9 cellular contexts compared by ENCODE assay signal in the genomic region with DNA sequence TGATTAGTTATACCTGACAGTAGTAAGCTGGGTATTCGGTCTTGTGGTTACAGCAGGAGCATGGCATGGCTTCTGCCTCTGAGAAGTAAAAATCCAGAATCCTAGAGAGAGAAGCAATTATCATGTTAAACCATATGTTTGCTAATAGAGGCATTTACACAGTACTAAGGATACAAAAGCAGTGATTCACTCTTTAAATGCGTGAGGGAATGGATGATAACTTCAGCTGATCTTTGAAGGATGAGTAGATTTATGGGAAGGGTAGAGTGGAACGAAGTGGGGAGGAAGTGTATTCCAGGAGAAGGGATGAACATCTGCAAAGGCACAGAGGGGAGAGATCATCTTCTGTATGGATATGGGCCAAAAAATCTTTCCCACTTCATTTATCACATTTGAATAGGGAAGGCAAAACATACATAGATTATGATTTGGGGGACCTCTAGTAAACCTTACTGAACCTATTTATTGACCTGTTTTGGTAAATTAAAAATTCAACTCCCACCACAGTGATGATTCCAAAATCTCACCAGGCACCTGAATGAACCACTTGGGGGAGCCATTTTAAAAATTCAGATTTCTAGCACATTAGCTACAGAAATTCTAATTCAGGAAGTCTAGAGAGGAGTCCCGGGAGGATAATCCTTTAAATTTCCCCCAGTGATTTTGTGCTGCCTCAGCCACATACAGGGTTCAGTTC. TPM values are rescaled to one million over a fixed set of nuclear protein-coding genes. Genes with fewer than 3 reads are reported as not detected.
A peak's percentile ranks its signal among the peaks of the same experiment; 100 is the strongest.
DNase-seq lines count a peak whose midpoint lies in the region; ATAC-seq, FAIRE-seq and TF ChIP-seq lines count a peak whose summit lies in the region.
"Had no signal": no experiment of that assay in that cellular context is flagged by ENCODE, and none has a peak within 500 bp of the region (broad histone marks: within the 10 kb centered on the region; RNA-seq: fewer than 3 reads in every experiment).

No MANE protein-coding gene starts in this region.

- peak; percentile 20 for ATAC-seq in GM21423 (IDR thresholded peaks at IDR 0.05; ENCODE audit: unreplicated experiment)
- ATAC-seq in IMR-90 (ENCODE audit: low read depth): no peak

- no peak overlapping the region for H2BK120ac ChIP-seq in IMR-90 (ENCODE audit: low read depth, low read length)

- peak; percentile 88 for TF ChIP-seq CTCF in DOHH2 (IDR thresholded peaks at IDR 0.05; ENCODE audit: low read depth, low read length, poor library complexity, severe bottlenecking)
- TF ChIP-seq CTCF in IMR-90 (conservative IDR thresholded peaks at IDR 0.05; ENCODE audit: low read depth, low read length): peak; percentile 34; the same call in 1 of the 2 replicates
- TF ChIP-seq CTCF in fibroblast of lung (conservative IDR thresholded peaks at IDR 0.05 in 1 of 2, IDR thresholded peaks at IDR 0.05 in 1 of 2; ENCODE audit: low read depth in 1 of 2, low read length in 2 of 2): peak; percentile 25 to 27

- 0 out of 2 replicates have a peak overlapping the region, but pooled peaks have one; percentile 34 for H3K4ac ChIP-seq in IMR-90 (ENCODE audit: low read depth, low read length)

- H3K18ac ChIP-seq in IMR-90 (ENCODE audit: low read depth, low read length): no peak overlapping the region

- H3K79me1 ChIP-seq in IMR-90 (ENCODE audit: low read depth in 1 of 2, low read length in 2 of 2): no peaks in the 10 kb centered on the region

- no peak for TF ChIP-seq POLR2A in IMR-90 (IDR thresholded peaks at IDR 0.05; ENCODE audit: low read depth, low read length)

- no peaks in the 10 kb centered on the region for H4K20me1 ChIP-seq in DOHH2 (ENCODE audit: control insufficient read depth, insufficient read depth, low read depth, low read length)
- no peaks in the 10 kb centered on the region for H4K20me1 ChIP-seq in IMR-90 (ENCODE audit: insufficient read depth, low read length)
- no peaks in the 10 kb centered on the region for H4K20me1 ChIP-seq in fibroblast of lung (ENCODE audit: control insufficient read depth, extremely low read depth, insufficient read depth, low read length)

- in situ Hi-C loops in IMR-90 (cut with MboI; ENCODE audit: low sequenced_read_pairs): no loop called here

- no peaks in the 10 kb centered on the region for H3K9me2 ChIP-seq in DOHH2 (replicated peaks; ENCODE audit: control insufficient read depth, low read length)

- H3K4me1 ChIP-seq in DOHH2 (ENCODE audit: control insufficient read depth, low read length) (peaks cover 28% of the 10 kb centered on the region), IMR-90 (ENCODE audit: control insufficient read depth, insufficient read depth, low read length) (peaks cover 4% of the 10 kb centered on the region; the same call in 1 of the 2 replicates), fibroblast of lung (ENCODE audit: control insufficient read depth, extremely low read depth, insufficient read depth, low read length) (peaks cover 5% of the 10 kb centered on the region)

- H3K27me3 ChIP-seq in DOHH2 (ENCODE audit: control insufficient read depth, low read length) (no peaks in the 10 kb centered on the region), IMR-90 (ENCODE audit: control insufficient read depth, insufficient read depth, low read length) (no peaks in the 10 kb centered on the region), fibroblast of lung (ENCODE audit: control insufficient read depth, insufficient read depth, low read length) (no peaks in the 10 kb centered on the region)

- no peak overlapping the region for H2AK9ac ChIP-seq in IMR-90 (replicated peaks; ENCODE audit: low read depth, low read length, poor library complexity)

- no peak overlapping the region for H3K9ac ChIP-seq in IMR-90 (ENCODE audit: low read depth, low read length)
- no peak overlapping the region for H3K9ac ChIP-seq in fibroblast of lung (ENCODE audit: insufficient read depth, low read length)

- no peak for FAIRE-seq in GM19239 (lab: Jason Lieb, UNC)

- H3F3A ChIP-seq in DOHH2 (ENCODE audit: control insufficient read depth, insufficient read depth): no peaks in the 10 kb centered on the region

- no peak overlapping the region for H2BK15ac ChIP-seq in IMR-90 (ENCODE audit: low read depth, low read length)

- H3K4me2 ChIP-seq in DOHH2 (ENCODE audit: low read length) (peak overlapping the region; percentile 62), IMR-90 (ENCODE audit: low read depth, low read length) (no peak overlapping the region), fibroblast of lung (ENCODE audit: extremely low read depth, insufficient read depth, low read length) (no peak overlapping the region)

- peaks cover 3% of the 10 kb centered on the region; the same call in 1 of the 2 replicates for H3K9me1 ChIP-seq in IMR-90 (ENCODE audit: insufficient read depth, low read length)

- CTCF ChIA-PET in IMR-90 (lab: Yijun Ruan, JAX): interaction anchor here (0.6 to 1.0 kb wide), 5 partner anchors 9 to 586 kb away, joined by 3 read pairs; no protein-coding TSS in a partner anchor

- WGBS in IMR-90 (ENCODE audit: extremely low coverage in 2 of 2, insufficient read length in 1 of 2), 2 experiments: 80% methylated on average over 1 of the region's 4 CpGs; no CpG with 5 or more reads in 1 of the 2 experiments

- H2AFZ ChIP-seq in IMR-90 (replicated peaks; ENCODE audit: low read length, poor library complexity) (no peak overlapping the region), fibroblast of lung (ENCODE audit: low read length) (no peak overlapping the region)

- H4K91ac ChIP-seq in IMR-90 (ENCODE audit: insufficient read depth, low read depth, low read length): no peak overlapping the region

- H3K4me3 ChIP-seq in DOHH2 (ENCODE audit: low read length) (peak overlapping the region; percentile 43), IMR-90 (ENCODE audit: insufficient read depth, low read depth, low read length) (no peak overlapping the region), fibroblast of lung (replicated peaks in 1 of 4; ENCODE audit: control extremely low read depth in 1 of 4, insufficient read depth in 1 of 4, low read depth in 3 of 4, low read length in 4 of 4) (no peak overlapping the region)

- H3K36me3 ChIP-seq in DOHH2 (ENCODE audit: control insufficient read depth, low read length) (no peaks in the 10 kb centered on the region), IMR-90 (ENCODE audit: control insufficient read depth, insufficient read depth, low read length) (no peaks in the 10 kb centered on the region), fibroblast of lung (ENCODE audit: control insufficient read depth, insufficient read depth, low read length) (no peaks in the 10 kb centered on the region)

- POLR2A ChIA-PET in IMR-90 (lab: Charles Lee; ENCODE audit: unreplicated experiment): no interaction called here

- no TSS peak for BruUV-seq in IMR-90 (replicated peaks; lab: Mats Ljungman, UMichigan)

- H2BK5ac ChIP-seq in IMR-90 (ENCODE audit: low read depth, low read length, poor library complexity, severe bottlenecking): no peak overlapping the region

- intact Hi-C loops in IMR-90 (cut with micrococcal nuclease): no loop called here

- no peak overlapping the region for H4K5ac ChIP-seq in IMR-90 (ENCODE audit: low read depth, low read length)

- dilution Hi-C loops in IMR-90 (cut with HindIII; ENCODE audit: low sequenced_read_pairs, unreplicated experiment): no loop called here

- H4K8ac ChIP-seq in IMR-90 (ENCODE audit: low read depth in 2 of 2, low read length in 2 of 2): no peak overlapping the region

- TF ChIP-seq RAD21 in IMR-90 (IDR thresholded peaks at IDR 0.05; ENCODE audit: low read length): no peak

- H3K27ac ChIP-seq in DOHH2 (ENCODE audit: low read depth, low read length) (peak overlapping the region; percentile 52), IMR-90 (ENCODE audit: insufficient read depth, low read length) (no peak overlapping the region), fibroblast of lung (ENCODE audit: insufficient read depth, low read length) (no peak overlapping the region)

- H3K56ac ChIP-seq in IMR-90 (ENCODE audit: extremely low read depth, insufficient read depth, low read length): no peak overlapping the region

- no peak overlapping the region for H2AK5ac ChIP-seq in IMR-90 (ENCODE audit: low read depth, low read length)

- H3K14ac ChIP-seq in IMR-90 (replicated peaks; ENCODE audit: low read depth, low read length): no peak overlapping the region

- H3K9me3 ChIP-seq in DOHH2 (ENCODE audit: control insufficient read depth, insufficient read depth, low read length) (no peaks in the 10 kb centered on the region), IMR-90 (ENCODE audit: control insufficient read depth, insufficient read depth, low read length) (no peaks in the 10 kb centered on the region), fibroblast of lung (ENCODE audit: control insufficient read depth, insufficient read depth, low read depth, low read length) (no peaks in the 10 kb centered on the region)

- H3K23ac ChIP-seq in IMR-90 (ENCODE audit: low read depth, low read length): no peak overlapping the region

- no peak overlapping the region; the same call in 1 of the 2 replicates for H2BK20ac ChIP-seq in IMR-90 (ENCODE audit: low read depth, low read length)

- DNase-seq in IMR-90 (no peak), fibroblast of lung (ENCODE audit: low read depth in 2 of 2) (peak in 1 of 2 donors; percentile 44), GM19239 (ENCODE audit: insufficient read length, low spot score) (no peak), cerebellar nuclear complex (lab: John Stamatoyannopoulos, UW) (no peak)
- DNase-seq in activated CD8-positive, alpha-beta memory T cell treated with anti-CD3 and anti-CD28 coated beads, Interleukin-2, amount 50 U/mL, for 4 hours: no peak
- DNase-seq in activated CD4-positive, alpha-beta T cell treated with anti-CD3 and anti-CD28 coated beads for 48 hours: no peak
- DNase-seq: activated B cell treated with CpG ODN at 0.5 μM for 24 hours had no signal

- H3K79me2 ChIP-seq in DOHH2 (ENCODE audit: control insufficient read depth, low read length) (no peaks in the 10 kb centered on the region), fibroblast of lung (ENCODE audit: control insufficient read depth, insufficient read depth, low read length) (no peaks in the 10 kb centered on the region)

RNA-seq across cellular contexts. Expression of gene IGSF10, which starts 35.1 kb away (rescaled TPM):
- total RNA-seq in IMR-90 (2012; rRNA removed): under 0.01 TPM in 2 replicates
- polyA plus RNA-seq in IMR-90 (2012; rRNA removed): 0.03 and 0.07 TPM in 2 replicates
- polyA plus RNA-seq in IMR-90 (2012; cell fraction: cytosol; rRNA removed): 0.01 TPM in 1 of 2 replicates, not detected in the other
- 0.02 and 0.23 TPM in 2 replicates for polyA plus RNA-seq in IMR-90 (2012; cell fraction: nucleus; rRNA removed; ENCODE audit: low replicate concordance)
- 45.9 and 55.0 TPM in 2 replicates for total RNA-seq in fibroblast of lung
- polyA plus RNA-seq in fibroblast of lung: 2.8 and 5.1 TPM in 2 replicates
- 2.1 and 3.5 TPM in 2 replicates for polyA plus RNA-seq in fibroblast of lung (2012)
- 1.3 and 1.8 TPM in 2 replicates for polyA minus RNA-seq in fibroblast of lung (ENCODE audit: low replicate concordance)
- total RNA-seq: activated B cell treated with CpG ODN at 0.5 μM for 24 hours had no signal

RNA-seq across cellular contexts. Expression of gene P2RY12, which starts 41.2 kb away (rescaled TPM):
- total RNA-seq in IMR-90 (2012; rRNA removed) (not detected in 2 replicates), fibroblast of lung (1.8 and 2.5 TPM in 2 replicates)
- polyA plus RNA-seq in IMR-90 (2012; rRNA removed) (not detected in 2 replicates), fibroblast of lung (0.34 and 0.45 TPM in 2 replicates)
- polyA plus RNA-seq in IMR-90 (2012; cell fraction: cytosol; rRNA removed): not detected in 2 replicates
- polyA plus RNA-seq in IMR-90 (2012; cell fraction: nucleus; rRNA removed; ENCODE audit: low replicate concordance): not detected in 2 replicates
- 0.23 and 0.32 TPM in 2 replicates for polyA plus RNA-seq in fibroblast of lung (2012)
- not detected in 2 replicates for polyA minus RNA-seq in fibroblast of lung (ENCODE audit: low replicate concordance)

Comparison
In these comparisons a context has a peak if more than half of its experiments do, and no peak if none do; other contexts are left out.
1. CTCF ChIP-seq: peak in every context shown above with its lines; median percentile 88 in DOHH2; 34 in IMR-90; 26 in fibroblast of lung.
2. RNA of gene IGSF10, which starts 35.1 kb away (total RNA-seq): 45.9 to 55.0 TPM in fibroblast of lung; under 0.01 TPM in IMR-90; every median in the first group is over 10 times any median in the second.